ENCODE assay signal across 1 cellular context in the genomic region with DNA sequence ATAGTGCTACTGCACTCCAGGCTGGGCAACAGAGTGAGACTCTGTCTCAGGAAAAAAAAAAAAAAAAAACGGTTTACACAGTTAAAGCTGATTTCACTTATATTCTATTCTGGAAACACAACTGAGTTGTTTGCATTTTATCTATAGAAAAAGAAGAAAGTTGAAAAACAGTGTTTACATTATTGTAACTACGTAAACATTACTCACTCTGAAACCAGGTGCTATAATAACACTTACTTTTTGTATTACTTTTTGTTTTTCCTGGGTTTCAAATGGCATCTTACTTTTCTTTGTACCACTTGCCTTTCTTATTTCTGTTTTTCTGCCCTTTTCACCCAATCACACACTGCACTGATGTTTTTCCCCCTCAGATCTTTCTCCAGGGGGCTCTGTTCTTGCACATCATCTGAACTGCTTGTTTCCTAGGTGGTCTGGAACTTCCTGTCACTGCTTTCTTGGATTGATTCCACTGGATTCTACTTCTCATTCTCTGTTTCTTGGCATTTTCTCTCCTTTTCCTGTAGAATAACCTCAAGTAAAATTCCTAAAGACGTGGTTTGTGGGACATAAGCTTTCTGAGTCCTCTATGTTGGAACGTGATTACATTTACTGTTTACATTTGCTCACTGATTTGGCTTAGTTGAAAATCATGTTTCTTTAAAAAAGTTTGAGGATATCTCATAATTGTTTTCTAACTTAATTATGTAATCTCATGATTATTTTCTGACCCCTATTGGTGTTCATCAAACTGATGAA.
TF ChIP-seq lines count a peak whose summit lies in the region.

No MANE protein-coding gene starts in this region.

TF ChIP-seq in GM23338, 12 proteins besides CTCF, POLR2A, EP300 and RAD21 (continued from another document):
- no peak for TF ChIP-seq ZNF462 (CRISPR knock-in tag; IDR thresholded peaks at IDR 0.05)
- no peak for TF ChIP-seq NANOG (IDR thresholded peaks at IDR 0.05; ENCODE audit: borderline replicate concordance)
- TF ChIP-seq POLR2AphosphoS5 (IDR thresholded peaks at IDR 0.05; ENCODE audit: low read depth): no peak
- no peak for TF ChIP-seq CREB1 (CRISPR knock-in tag; IDR thresholded peaks at IDR 0.05; ENCODE audit: low read depth)
- TF ChIP-seq STAT1 (IDR thresholded peaks at IDR 0.05; ENCODE audit: unreplicated experiment): no peak
- no peak for TF ChIP-seq JUNB (IDR thresholded peaks at IDR 0.05; ENCODE audit: unreplicated experiment)
TF ChIP-seq in GM23338: peak in this region for 0.
